Comparison of ENCODE assay signal across 1 cellular context in the genomic region with DNA sequence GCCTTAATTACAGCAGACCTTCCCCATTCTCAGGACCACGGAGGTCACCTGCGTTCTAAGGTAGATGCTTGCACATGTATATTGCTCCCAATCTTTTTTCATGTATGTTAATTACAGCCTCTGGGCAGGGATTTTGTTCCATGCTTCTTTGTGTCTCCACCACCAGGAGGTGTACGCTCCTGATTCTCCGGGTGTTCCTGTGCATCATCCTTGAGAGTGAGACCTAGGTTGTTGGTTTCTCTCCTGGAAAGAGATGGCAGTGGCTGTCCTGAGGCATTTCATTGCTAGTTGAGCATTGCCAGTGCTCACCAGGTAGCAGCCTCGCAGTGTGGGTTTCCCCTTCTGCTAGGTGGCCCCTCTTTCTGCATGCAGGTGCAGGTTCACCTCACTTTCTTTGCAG.
TF ChIP-seq lines count a peak whose summit lies in the region.

No MANE protein-coding gene starts in this region.

TF ChIP-seq in A549, 52 proteins besides CTCF, POLR2A, EP300 and RAD21:
- TF ChIP-seq HOXA7 (CRISPR knock-in tag; IDR thresholded peaks at IDR 0.05) (no peak), HES2 (IDR thresholded peaks at IDR 0.05) (no peak), JUN (IDR thresholded peaks at IDR 0.05) (no peak), CHD2 (IDR thresholded peaks at IDR 0.05; ENCODE audit: low read length, partially characterized antibody) (no peak), FOSL2 (IDR thresholded peaks at IDR 0.05) (no peak), FOSL2 (CRISPR knock-in tag; IDR thresholded peaks at IDR 0.05) (no peak), RNF2 (IDR thresholded peaks at IDR 0.05; ENCODE audit: borderline replicate concordance, low read depth) (no peak), ESRRA (IDR thresholded peaks at IDR 0.05; ENCODE audit: borderline replicate concordance, low read length) (no peak), CBX2 (IDR thresholded peaks at IDR 0.05; ENCODE audit: borderline replicate concordance, low read depth) (no peak), ZC3H11A (IDR thresholded peaks at IDR 0.05) (no peak)
- TF ChIP-seq, protein P1, sequence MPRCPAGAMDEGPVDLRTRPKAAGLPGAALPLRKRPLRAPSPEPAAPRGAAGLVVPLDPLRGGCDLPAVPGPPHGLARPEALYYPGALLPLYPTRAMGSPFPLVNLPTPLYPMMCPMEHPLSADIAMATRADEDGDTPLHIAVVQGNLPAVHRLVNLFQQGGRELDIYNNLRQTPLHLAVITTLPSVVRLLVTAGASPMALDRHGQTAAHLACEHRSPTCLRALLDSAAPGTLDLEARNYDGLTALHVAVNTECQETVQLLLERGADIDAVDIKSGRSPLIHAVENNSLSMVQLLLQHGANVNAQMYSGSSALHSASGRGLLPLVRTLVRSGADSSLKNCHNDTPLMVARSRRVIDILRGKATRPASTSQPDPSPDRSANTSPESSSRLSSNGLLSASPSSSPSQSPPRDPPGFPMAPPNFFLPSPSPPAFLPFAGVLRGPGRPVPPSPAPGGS (IDR thresholded peaks at IDR 0.05): no peak
